Comparison of ENCODE assay signal across 18 cellular contexts in the genomic region with DNA sequence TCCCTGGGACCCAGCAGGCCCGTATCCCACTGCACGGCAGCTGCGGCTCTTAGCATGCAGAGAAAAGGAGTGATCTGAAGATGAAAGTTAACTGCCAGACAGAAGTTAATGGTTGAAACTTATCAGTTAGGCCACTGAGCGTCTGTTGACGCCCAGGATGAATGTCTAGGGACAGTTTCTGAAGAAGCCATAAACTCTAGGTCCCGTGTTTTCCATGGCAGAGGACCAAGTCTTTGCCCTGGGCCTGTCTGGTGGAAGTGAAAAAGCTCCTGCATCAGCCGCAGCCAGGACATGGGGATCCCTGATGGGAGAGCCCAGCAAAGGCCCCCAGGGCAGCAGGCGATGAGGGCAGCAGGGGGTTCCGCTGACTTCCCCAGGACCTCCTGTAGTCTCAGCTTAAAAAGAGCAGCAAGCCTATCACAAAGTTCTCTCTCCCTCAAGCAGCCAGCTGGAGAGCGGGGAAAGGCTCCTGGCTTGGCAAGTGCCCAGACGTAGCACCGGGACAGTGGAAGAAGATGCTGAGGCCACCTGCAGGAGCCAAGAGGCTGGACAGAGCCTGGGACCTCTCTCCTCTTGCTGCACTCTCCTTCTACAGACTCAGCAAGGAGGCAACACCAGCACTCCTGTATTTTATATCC.
A peak's percentile ranks its signal among the peaks of the same experiment; 100 is the strongest.
DNase-seq lines count a peak whose midpoint lies in the region; ATAC-seq and TF ChIP-seq lines count a peak whose summit lies in the region.
"Had no signal": no experiment of that assay in that cellular context is flagged by ENCODE, and none has a peak within 500 bp of the region (broad histone marks: within the 10 kb centered on the region; RNA-seq: fewer than 3 reads in every experiment).

No MANE protein-coding gene starts in this region.

- peak overlapping the region; percentile 90 for H3K27ac Mint-ChIP-seq in osteocyte (ENCODE audit: unreplicated experiment)
- H3K27ac Mint-ChIP-seq: activated naive CD4-positive, alpha-beta T cell treated with anti-CD3 and anti-CD28 coated beads, Interleukin-2, amount 50 U/mL, for 72 hours had no signal

- POLR2A ChIA-PET in AG04450 (lab: Yijun Ruan, JAX) = interaction anchor here (1.4 to 2.8 kb wide), 4 partner anchors 10 to 20 kb away, joined by 3 to 24 read pairs (median 12); no protein-coding TSS in a partner anchor

- intact Hi-C loops in colonic mucosa (cut with DNase I) = no loop called here
- intact Hi-C loops in sigmoid colon (cut with DNase I) = no loop called here

- H3K4me1 ChIP-seq in colonic mucosa (peaks cover 23% of the 10 kb centered on the region), sigmoid colon (peaks cover 0 to 83% (median 76%) of the 10 kb centered on the region in 4 donors)

- H3K36me3 Mint-ChIP-seq in osteocyte (ENCODE audit: unreplicated experiment) = peaks cover 13% of the 10 kb centered on the region
- H3K36me3 Mint-ChIP-seq: activated naive CD4-positive, alpha-beta T cell treated with anti-CD3 and anti-CD28 coated beads, Interleukin-2, amount 50 U/mL, for 72 hours had no signal

- ATAC-seq in HG03565 (IDR thresholded peaks at IDR 0.05; ENCODE audit: unreplicated experiment) (no peak), GM18907 (IDR thresholded peaks at IDR 0.05; ENCODE audit: unreplicated experiment) (no peak)
- ATAC-seq: activated naive CD4-positive, alpha-beta T cell treated with anti-CD3 and anti-CD28 coated beads, Interleukin-2, amount 50 U/mL, for 72 hours; esophagus mucosa; GM12878; K562 had no signal

- TF ChIP-seq CTCF in AG04450 (IDR thresholded peaks at IDR 0.05; ENCODE audit: low read depth, low read length) (no peak), LNCaP clone FGC (IDR thresholded peaks at IDR 0.05; ENCODE audit: control insufficient read depth, extremely low read depth, insufficient read depth) (peak; percentile 28; the same call in 1 of the 2 replicates), colonic mucosa (IDR thresholded peaks at IDR 0.05) (no peak), osteocyte (IDR thresholded peaks at IDR 0.05) (no peak), sigmoid colon (IDR thresholded peaks at IDR 0.05) (no peak)

- H3K4me3 ChIP-seq in AG04450 (ENCODE audit: low read depth, low read length) (no peak overlapping the region), LNCaP clone FGC (ENCODE audit: low read depth, low read length) (no peak overlapping the region), colonic mucosa (no peak overlapping the region), sigmoid colon (no peak overlapping the region)
- H3K4me3 ChIP-seq: GM12878, K562, lung, testis had no signal

- peaks cover 89% of the 10 kb centered on the region for H3K4me1 Mint-ChIP-seq in osteocyte (ENCODE audit: unreplicated experiment)

- H3K27me3 Mint-ChIP-seq in osteocyte (ENCODE audit: unreplicated experiment) = no peaks in the 10 kb centered on the region

- H3K36me3 ChIP-seq in colonic mucosa (no peaks in the 10 kb centered on the region), sigmoid colon (no peaks in the 10 kb centered on the region)

- H3K27ac ChIP-seq in AG04450 (ENCODE audit: low read depth, low read length) (peak overlapping the region; percentile 84), colonic mucosa (peak overlapping the region; percentile 49), sigmoid colon (peak overlapping the region in 2 of 4 donors; percentile 52 to 64)

- no peaks in the 10 kb centered on the region for H3K27me3 ChIP-seq in AG04450 (ENCODE audit: control insufficient read depth, insufficient read depth, low read length)
- H3K27me3 ChIP-seq in colonic mucosa = no peaks in the 10 kb centered on the region
- no peaks in the 10 kb centered on the region for H3K27me3 ChIP-seq in sigmoid colon
- H3K27me3 ChIP-seq: testis had no signal

- CTCF ChIA-PET in AG04450 (lab: Charles Lee) = interaction anchor here (0.9 to 2.8 kb wide), 3 partner anchors 236 to 317 kb away, joined by 3 to 8 read pairs (median 4); no protein-coding TSS in a partner anchor

- TF ChIP-seq EP300 in sigmoid colon (IDR thresholded peaks at IDR 0.05) = no peak

- peak overlapping the region in 1 of 2 donors; percentile 72 for H3K9ac ChIP-seq in colonic mucosa (ENCODE audit: low read depth in 2 of 2, low read length in 2 of 2)

- DNase-seq in AG04450 (ENCODE audit: low read depth, low spot score) (no peak), LNCaP clone FGC (ENCODE audit: low read depth) (no peak), colonic mucosa (peak; percentile 84), osteocyte (ENCODE audit: extremely low spot score, unreplicated experiment) (no peak), NCI-H82 treated with DMSO at 0.1 percent for 48 hours (lab: John Stamatoyannopoulos, UW; ENCODE audit: unreplicated experiment) (no peak), sigmoid colon (no peak)
- DNase-seq: DMS79 treated with DMSO at 0.1 percent for 48 hours; NCI-H1694 treated with DMSO at 0.1 percent for 48 hours; NCI-H748 treated with DMSO at 0.1 percent for 48 hours; stimulated activated CD4-positive, alpha-beta T cell treated with anti-CD3 and anti-CD28 coated beads, Interleukin-15, amount 100 ng/mL, for 24 hours; testis had no signal

- WGBS in sigmoid colon, 2 donors = 14 to 61% methylated on average over 12 of the region's 12 CpGs

- H3K9me3 Mint-ChIP-seq in osteocyte (ENCODE audit: unreplicated experiment) = no peaks in the 10 kb centered on the region
- H3K9me3 Mint-ChIP-seq: activated naive CD4-positive, alpha-beta T cell treated with anti-CD3 and anti-CD28 coated beads, Interleukin-2, amount 50 U/mL, for 72 hours had no signal

- no peak for TF ChIP-seq POLR2A in sigmoid colon (IDR thresholded peaks at IDR 0.05)

- peak overlapping the region; percentile 16 for H3K4me3 Mint-ChIP-seq in osteocyte (ENCODE audit: unreplicated experiment)

- H3K9me3 ChIP-seq in AG04450 (ENCODE audit: control insufficient read depth, insufficient read depth, low read length) = no peaks in the 10 kb centered on the region
- no peaks in the 10 kb centered on the region for H3K9me3 ChIP-seq in colonic mucosa
- H3K9me3 ChIP-seq in sigmoid colon = no peaks in the 10 kb centered on the region
- H3K9me3 ChIP-seq: testis had no signal
